Comparison of ENCODE assay signal across 13 cellular contexts in the genomic region with DNA sequence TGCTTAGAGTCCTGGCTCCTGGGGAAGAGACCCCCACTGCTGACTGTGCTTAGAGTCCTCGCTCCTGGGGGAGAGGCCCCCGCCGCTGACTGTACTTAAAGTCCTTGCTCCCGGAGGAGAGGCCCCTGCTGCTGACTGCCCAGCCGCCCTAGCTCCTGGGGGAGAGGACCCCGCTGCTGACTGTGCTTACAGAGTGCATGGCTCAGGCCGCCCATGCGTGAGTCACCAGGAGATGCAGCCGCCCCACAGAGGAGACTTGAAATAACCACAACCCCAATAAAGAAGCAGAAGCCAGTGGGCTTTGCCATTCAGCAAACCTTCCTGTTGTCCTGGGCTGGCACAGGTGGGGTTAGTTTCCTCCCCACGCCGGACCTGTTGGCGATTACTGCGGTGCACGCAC.
A peak's percentile ranks its signal among the peaks of the same experiment; 100 is the strongest.
DNase-seq lines count a peak whose midpoint lies in the region; ATAC-seq and TF ChIP-seq lines count a peak whose summit lies in the region.
"Had no signal": no experiment of that assay in that cellular context is flagged by ENCODE, and none has a peak within 500 bp of the region (broad histone marks: within the 10 kb centered on the region; RNA-seq: fewer than 3 reads in every experiment).

No MANE protein-coding gene starts in this region.

- peaks cover 10% of the 10 kb centered on the region for H3K36me3 Mint-ChIP-seq in activated naive CD4-positive, alpha-beta T cell treated with anti-CD3 and anti-CD28 coated beads for 36 hours (ENCODE audit: low read depth)
- peaks cover 11% of the 10 kb centered on the region for H3K36me3 Mint-ChIP-seq in stimulated activated naive CD8-positive, alpha-beta T cell treated with anti-CD3 and anti-CD28 coated beads, Interleukin-15, Interleukin-2, amounts not matched to agents 100 ng/mL and 50 ng/mL, for 24 hours (ENCODE audit: low read depth)

- ATAC-seq in SK-N-SH treated with all-trans-retinoic acid at 6 μM for 48 hours = peak; percentile 73
- ATAC-seq in HG03565 (IDR thresholded peaks at IDR 0.05; ENCODE audit: unreplicated experiment) = no peak
- no peak for ATAC-seq in GM19463 (IDR thresholded peaks at IDR 0.05; ENCODE audit: unreplicated experiment)

- no peak overlapping the region for H3K4me3 ChIP-seq in foreskin fibroblast (ENCODE audit: low read depth in 1 of 2, low read length in 2 of 2)
- H3K4me3 ChIP-seq in esophagus squamous epithelium = no peak overlapping the region
- H3K4me3 ChIP-seq: Peyer's patch, skin epidermis had no signal

- DNase-seq in activated naive CD4-positive, alpha-beta T cell treated with anti-CD3 and anti-CD28 coated beads for 36 hours = no peak
- DNase-seq in activated naive CD4-positive, alpha-beta T cell treated with Interleukin-2 at 50 U/mL for 16 hours = no peak
- DNase-seq in foreskin fibroblast = peak; percentile 52 to 73
- DNase-seq in esophagus squamous epithelium (lab: John Stamatoyannopoulos, UW) = no peak
- DNase-seq: dermis blood vessel endothelial cell, Peyer's patch had no signal

- no peaks in the 10 kb centered on the region for H3K27me3 ChIP-seq in esophagus squamous epithelium
- H3K27me3 ChIP-seq: Peyer's patch had no signal

- no peaks in the 10 kb centered on the region for H3K27me3 Mint-ChIP-seq in activated naive CD4-positive, alpha-beta T cell treated with anti-CD3 and anti-CD28 coated beads for 36 hours (ENCODE audit: low read depth)
- H3K27me3 Mint-ChIP-seq in stimulated activated naive CD8-positive, alpha-beta T cell treated with anti-CD3 and anti-CD28 coated beads, Interleukin-15, Interleukin-2, amounts not matched to agents 100 ng/mL and 50 ng/mL, for 24 hours = no peaks in the 10 kb centered on the region

- H3K27ac ChIP-seq in esophagus squamous epithelium = no peak overlapping the region
- H3K27ac ChIP-seq: Peyer's patch, VCaP had no signal

- TF ChIP-seq CTCF in foreskin fibroblast (IDR thresholded peaks at IDR 0.05; ENCODE audit: low read depth, low read length) (no peak), esophagus squamous epithelium (IDR thresholded peaks at IDR 0.05) (no peak)

- peaks cover 4 to 26% (median 7%) of the 10 kb centered on the region in 3 donors for H3K4me1 ChIP-seq in esophagus squamous epithelium

- WGBS in esophagus squamous epithelium, 2 donors = 65 to 69% methylated on average over 5 of the region's 14 CpGs

- peaks cover 0 to 23% (median 0%) of the 10 kb centered on the region in 3 donors for H3K36me3 ChIP-seq in esophagus squamous epithelium

- no peak overlapping the region for H3K4me3 Mint-ChIP-seq in activated naive CD4-positive, alpha-beta T cell treated with anti-CD3 and anti-CD28 coated beads for 36 hours
- no peak overlapping the region for H3K4me3 Mint-ChIP-seq in stimulated activated naive CD8-positive, alpha-beta T cell treated with anti-CD3 and anti-CD28 coated beads, Interleukin-15, Interleukin-2, amounts not matched to agents 100 ng/mL and 50 ng/mL, for 24 hours

- TF ChIP-seq POLR2A in esophagus squamous epithelium (IDR thresholded peaks at IDR 0.05) = no peak

- peak overlapping the region; percentile 53 for H3K27ac Mint-ChIP-seq in activated naive CD4-positive, alpha-beta T cell treated with anti-CD3 and anti-CD28 coated beads for 36 hours
- peak overlapping the region; percentile 36 for H3K27ac Mint-ChIP-seq in stimulated activated naive CD8-positive, alpha-beta T cell treated with anti-CD3 and anti-CD28 coated beads, Interleukin-15, Interleukin-2, amounts not matched to agents 100 ng/mL and 50 ng/mL, for 24 hours
- H3K27ac Mint-ChIP-seq: activated T-helper 2 cell treated with anti-CD3 and anti-CD28 coated beads, Interferon-gamma antibody, Interleukin-2, Interleukin-4, amounts not matched to agents 10 μg/mL and 5 μg/mL and 100 μg/mL, durations not matched to agents 14 hours and 24 hours and 36 hours had no signal

- no peaks in the 10 kb centered on the region for H3K9me3 Mint-ChIP-seq in activated naive CD4-positive, alpha-beta T cell treated with anti-CD3 and anti-CD28 coated beads for 36 hours
- no peaks in the 10 kb centered on the region for H3K9me3 Mint-ChIP-seq in stimulated activated naive CD8-positive, alpha-beta T cell treated with anti-CD3 and anti-CD28 coated beads, Interleukin-15, Interleukin-2, amounts not matched to agents 100 ng/mL and 50 ng/mL, for 24 hours
- H3K9me3 Mint-ChIP-seq: activated T-helper 2 cell treated with anti-CD3 and anti-CD28 coated beads, Interferon-gamma antibody, Interleukin-2, Interleukin-4, amounts not matched to agents 10 μg/mL and 5 μg/mL and 100 μg/mL, durations not matched to agents 14 hours and 24 hours and 36 hours had no signal

- CTCF ChIA-PET in activated naive CD4-positive, alpha-beta T cell treated with anti-CD3 and anti-CD28 coated beads for 36 hours (lab: Charles Lee) = no interaction called here

- H3K4me1 Mint-ChIP-seq in activated naive CD4-positive, alpha-beta T cell treated with anti-CD3 and anti-CD28 coated beads for 36 hours (ENCODE audit: low read depth) = peaks cover 53% of the 10 kb centered on the region
- H3K4me1 Mint-ChIP-seq in stimulated activated naive CD8-positive, alpha-beta T cell treated with anti-CD3 and anti-CD28 coated beads, Interleukin-15, Interleukin-2, amounts not matched to agents 100 ng/mL and 50 ng/mL, for 24 hours (ENCODE audit: low read depth) = peaks cover 72% of the 10 kb centered on the region

- intact Hi-C loops in activated naive CD4-positive, alpha-beta T cell treated with anti-CD3 and anti-CD28 coated beads for 36 hours (cut with micrococcal nuclease) = no loop called here
- intact Hi-C loops in esophagus squamous epithelium (cut with DNase I) = no loop called here

- H3K9me3 ChIP-seq in esophagus squamous epithelium = no peaks in the 10 kb centered on the region
- H3K9me3 ChIP-seq: Peyer's patch had no signal

TF ChIP-seq in SK-N-SH treated with all-trans-retinoic acid at 6 μM for 48 hours, 23 proteins besides CTCF, POLR2A, EP300 and RAD21 (continues in another document):
- TF ChIP-seq, protein P1, sequence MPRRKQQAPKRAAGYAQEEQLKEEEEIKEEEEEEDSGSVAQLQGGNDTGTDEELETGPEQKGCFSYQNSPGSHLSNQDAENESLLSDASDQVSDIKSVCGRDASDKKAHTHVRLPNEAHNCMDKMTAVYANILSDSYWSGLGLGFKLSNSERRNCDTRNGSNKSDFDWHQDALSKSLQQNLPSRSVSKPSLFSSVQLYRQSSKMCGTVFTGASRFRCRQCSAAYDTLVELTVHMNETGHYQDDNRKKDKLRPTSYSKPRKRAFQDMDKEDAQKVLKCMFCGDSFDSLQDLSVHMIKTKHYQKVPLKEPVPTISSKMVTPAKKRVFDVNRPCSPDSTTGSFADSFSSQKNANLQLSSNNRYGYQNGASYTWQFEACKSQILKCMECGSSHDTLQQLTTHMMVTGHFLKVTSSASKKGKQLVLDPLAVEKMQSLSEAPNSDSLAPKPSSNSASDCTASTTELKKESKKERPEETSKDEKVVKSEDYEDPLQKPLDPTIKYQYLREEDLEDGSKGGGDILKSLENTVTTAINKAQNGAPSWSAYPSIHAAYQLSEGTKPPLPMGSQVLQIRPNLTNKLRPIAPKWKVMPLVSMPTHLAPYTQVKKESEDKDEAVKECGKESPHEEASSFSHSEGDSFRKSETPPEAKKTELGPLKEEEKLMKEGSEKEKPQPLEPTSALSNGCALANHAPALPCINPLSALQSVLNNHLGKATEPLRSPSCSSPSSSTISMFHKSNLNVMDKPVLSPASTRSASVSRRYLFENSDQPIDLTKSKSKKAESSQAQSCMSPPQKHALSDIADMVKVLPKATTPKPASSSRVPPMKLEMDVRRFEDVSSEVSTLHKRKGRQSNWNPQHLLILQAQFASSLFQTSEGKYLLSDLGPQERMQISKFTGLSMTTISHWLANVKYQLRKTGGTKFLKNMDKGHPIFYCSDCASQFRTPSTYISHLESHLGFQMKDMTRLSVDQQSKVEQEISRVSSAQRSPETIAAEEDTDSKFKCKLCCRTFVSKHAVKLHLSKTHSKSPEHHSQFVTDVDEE (CRISPR knock-in tag; IDR thresholded peaks at IDR 0.05) = no peak
- TF ChIP-seq, protein P2, sequence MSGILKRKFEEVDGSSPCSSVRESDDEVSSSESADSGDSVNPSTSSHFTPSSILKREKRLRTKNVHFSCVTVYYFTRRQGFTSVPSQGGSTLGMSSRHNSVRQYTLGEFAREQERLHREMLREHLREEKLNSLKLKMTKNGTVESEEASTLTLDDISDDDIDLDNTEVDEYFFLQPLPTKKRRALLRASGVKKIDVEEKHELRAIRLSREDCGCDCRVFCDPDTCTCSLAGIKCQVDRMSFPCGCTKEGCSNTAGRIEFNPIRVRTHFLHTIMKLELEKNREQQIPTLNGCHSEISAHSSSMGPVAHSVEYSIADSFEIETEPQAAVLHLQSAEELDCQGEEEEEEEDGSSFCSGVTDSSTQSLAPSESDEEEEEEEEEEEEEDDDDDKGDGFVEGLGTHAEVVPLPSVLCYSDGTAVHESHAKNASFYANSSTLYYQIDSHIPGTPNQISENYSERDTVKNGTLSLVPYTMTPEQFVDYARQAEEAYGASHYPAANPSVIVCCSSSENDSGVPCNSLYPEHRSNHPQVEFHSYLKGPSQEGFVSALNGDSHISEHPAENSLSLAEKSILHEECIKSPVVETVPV (CRISPR knock-in tag; IDR thresholded peaks at IDR 0.05) = no peak
- no peak for TF ChIP-seq CSDC2 (CRISPR knock-in tag; IDR thresholded peaks at IDR 0.05)
- no peak for TF ChIP-seq ISL1 (CRISPR knock-in tag; IDR thresholded peaks at IDR 0.05)
- TF ChIP-seq BACH2 (CRISPR knock-in tag; IDR thresholded peaks at IDR 0.05; ENCODE audit: borderline replicate concordance) = no peak
- no peak for TF ChIP-seq ZC3H10 (CRISPR knock-in tag; IDR thresholded peaks at IDR 0.05)
- TF ChIP-seq TCF4 (CRISPR knock-in tag; IDR thresholded peaks at IDR 0.05; ENCODE audit: borderline replicate concordance) = no peak
- TF ChIP-seq ARNTL (CRISPR knock-in tag; IDR thresholded peaks at IDR 0.05; ENCODE audit: borderline replicate concordance, low read depth) = no peak
- no peak for TF ChIP-seq PPARA (CRISPR knock-in tag; IDR thresholded peaks at IDR 0.05; ENCODE audit: borderline replicate concordance)
- no peak for TF ChIP-seq SNAI2 (CRISPR knock-in tag; IDR thresholded peaks at IDR 0.05)
- TF ChIP-seq RARB (CRISPR knock-in tag; IDR thresholded peaks at IDR 0.05) = no peak
- TF ChIP-seq ZNF8 (CRISPR knock-in tag; IDR thresholded peaks at IDR 0.05) = no peak
- no peak for TF ChIP-seq ZNF565 (CRISPR knock-in tag; conservative IDR thresholded peaks at IDR 0.05; ENCODE audit: low read depth)

Comparison
In these comparisons a context has a peak if more than half of its experiments do, and no peak if none do; other contexts are left out.
1. DNase-seq: peak in foreskin fibroblast (2 of 2); none in activated naive CD4-positive, alpha-beta T cell treated with anti-CD3 and anti-CD28 coated beads for 36 hours (single experiment), activated naive CD4-positive, alpha-beta T cell treated with Interleukin-2 at 50 U/mL for 16 hours (single experiment) and esophagus squamous epithelium (single experiment).